Comparison of ENCODE assay signal across 10 cellular contexts in the genomic region with DNA sequence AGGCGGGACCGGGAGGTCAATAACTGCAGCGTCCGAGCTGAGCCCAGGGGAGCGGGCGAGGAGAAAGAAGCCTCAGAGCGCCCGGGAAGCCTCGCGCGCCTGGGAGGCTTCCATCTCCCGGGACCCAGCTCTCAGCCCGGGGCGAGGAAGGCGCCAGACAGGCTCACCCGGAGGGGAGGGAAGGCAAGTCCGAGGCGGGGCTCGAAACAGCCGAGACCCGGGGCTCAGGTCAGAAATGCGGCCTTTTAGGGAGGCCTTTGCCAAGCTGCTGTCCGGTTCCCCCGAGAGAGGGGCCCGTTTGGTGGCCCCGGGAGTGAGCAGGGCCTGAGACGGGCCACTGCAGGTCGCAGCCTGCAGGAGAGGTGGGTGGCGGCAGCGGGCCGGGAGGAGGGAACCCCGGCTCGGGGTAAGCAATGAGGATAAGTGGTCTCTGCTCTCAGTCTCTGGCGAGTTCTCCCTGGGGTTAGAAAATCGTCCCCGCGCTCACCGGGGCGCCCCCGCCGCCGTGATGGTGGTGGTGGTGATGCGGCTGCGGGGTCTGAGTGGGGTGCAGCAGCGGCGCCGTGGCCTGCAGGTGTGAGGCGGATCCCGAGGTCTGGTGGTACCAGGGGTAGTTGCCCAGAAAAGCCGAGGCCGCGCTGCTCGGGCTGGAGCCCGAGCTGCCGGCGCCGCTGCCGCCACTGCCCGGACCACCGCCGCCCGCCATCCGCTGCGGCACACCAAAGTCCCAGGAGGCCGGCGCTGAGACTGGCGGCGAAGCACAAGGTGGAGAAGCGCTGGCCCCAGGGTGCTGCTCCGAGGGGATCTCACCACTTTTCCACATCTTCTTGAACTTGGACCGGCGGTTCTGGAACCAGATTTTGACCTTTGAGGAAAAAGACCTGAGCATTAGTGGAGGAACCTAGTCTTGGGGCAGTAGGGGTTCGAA. TPM values are rescaled to one million over a fixed set of nuclear protein-coding genes. Genes with fewer than 3 reads are reported as not detected.
DNase-seq lines count a peak whose midpoint lies in the region; ATAC-seq and TF ChIP-seq lines count a peak whose summit lies in the region.
"Had no signal": no experiment of that assay in that cellular context is flagged by ENCODE, and none has a peak within 500 bp of the region (broad histone marks: within the 10 kb centered on the region; RNA-seq: fewer than 3 reads in every experiment).

No MANE protein-coding gene starts in this region.

- H3K4me1 Mint-ChIP-seq in CD4-positive, alpha-beta T cell (ENCODE audit: low read depth), result peaks cover 56% of the 10 kb centered on the region
- H3K4me1 Mint-ChIP-seq in natural killer cell, result peaks cover 58 to 74% of the 10 kb centered on the region in 2 donors

- no peak for ATAC-seq in CD4-positive, alpha-beta T cell (ENCODE audit: poor library complexity)
- ATAC-seq in natural killer cell (no peak), HG02798 (IDR thresholded peaks at IDR 0.05; ENCODE audit: poor library complexity, unreplicated experiment) (no peak), HG03439 (IDR thresholded peaks at IDR 0.05; ENCODE audit: unreplicated experiment) (no peak)

- peaks cover 79% of the 10 kb centered on the region for H3K27me3 Mint-ChIP-seq in CD4-positive, alpha-beta T cell
- H3K27me3 Mint-ChIP-seq in natural killer cell (ENCODE audit: low read depth in 2 of 2), result peaks cover 54 to 61% of the 10 kb centered on the region in 2 donors

- H3K9ac ChIP-seq in adipocyte (ENCODE audit: low read length), result no peak overlapping the region

- intact Hi-C loops in CD4-positive, alpha-beta T cell (cut with DNase I, micrococcal nuclease), result loop anchor here (5.0 to 10.0 kb wide), 2 partner anchors 362 to 526 kb away; no protein-coding TSS in a partner anchor
- intact Hi-C loops in natural killer cell (cut with micrococcal nuclease), result loop anchor here (2.0 to 10.0 kb wide), 5 partner anchors 98 to 1286 kb away; a partner anchor contains a TSS

- H3K9me3 ChIP-seq in CD4-positive, alpha-beta T cell (ENCODE audit: control insufficient read depth, low read length), result no peaks in the 10 kb centered on the region
- H3K9me3 ChIP-seq in HEK293 (ENCODE audit: control insufficient read depth, insufficient read depth, low read depth, low read length) (no peaks in the 10 kb centered on the region), adipocyte (ENCODE audit: control insufficient read depth, low read length) (no peaks in the 10 kb centered on the region), SJCRH30 (replicated peaks) (no peaks in the 10 kb centered on the region)

- no peak for DNase-seq in CD4-positive, alpha-beta T cell
- DNase-seq in adipocyte (ENCODE audit: low read depth), result peak; percentile 41
- no peak for DNase-seq in natural killer cell
- no peak for DNase-seq in SW480 (ENCODE audit: low spot score)
- no peak for DNase-seq in SJCRH30
- DNase-seq: activated CD4-positive, alpha-beta T cell treated with anti-CD3 and anti-CD28 coated beads, Interleukin-2, amount 50 U/mL, for 4 hours had no signal

- peaks cover 100% of the 10 kb centered on the region for H3K27me3 ChIP-seq in CD4-positive, alpha-beta T cell (ENCODE audit: control insufficient read depth, insufficient read depth, low read length)
- H3K27me3 ChIP-seq in adipocyte (replicated peaks; ENCODE audit: control insufficient read depth, insufficient read depth, low read length) (peaks cover 6% of the 10 kb centered on the region), SJCRH30 (no peaks in the 10 kb centered on the region)

- H3K4me3 Mint-ChIP-seq in CD4-positive, alpha-beta T cell, result peak overlapping the region; percentile 52
- H3K4me3 Mint-ChIP-seq in natural killer cell, result peak overlapping the region; percentile 55

- no peak for TF ChIP-seq CTCF in CD4-positive, alpha-beta T cell (IDR thresholded peaks at IDR 0.05)
- TF ChIP-seq CTCF in HEK293 (tag by site-specific recombination; IDR thresholded peaks at IDR 0.05) (no peak), natural killer cell (IDR thresholded peaks at IDR 0.05) (no peak)

- H3K4me1 ChIP-seq in HEK293 (ENCODE audit: control insufficient read depth, insufficient read depth, low read length) (peaks cover 19% of the 10 kb centered on the region), adipocyte (ENCODE audit: control insufficient read depth, insufficient read depth, low read length) (peaks cover 57% of the 10 kb centered on the region), SJCRH30 (no peaks in the 10 kb centered on the region)

- H3K27ac Mint-ChIP-seq in CD4-positive, alpha-beta T cell, result no peak overlapping the region
- H3K27ac Mint-ChIP-seq in natural killer cell, result peak overlapping the region in 1 of 2 donors; percentile 92

- no peak overlapping the region for H3K27ac ChIP-seq in CD4-positive, alpha-beta T cell (ENCODE audit: low read depth, low read length)
- peak overlapping the region; percentile 99 for H3K27ac ChIP-seq in HEK293 (ENCODE audit: extremely low read depth, low read depth, low read length)
- H3K27ac ChIP-seq in SJCRH30, result no peak overlapping the region

- POLR2A ChIA-PET in CD4-positive, alpha-beta T cell (lab: Charles Lee), result interaction anchor here (1.3 to 2.3 kb wide), 3 partner anchors 12 to 207 kb away, joined by 3 to 9 read pairs (median 3); a partner anchor contains a TSS
- POLR2A ChIA-PET in HEK293 (lab: Yijun Ruan, JAX), result interaction anchor here (1.2 to 8.7 kb wide), 4 partner anchors 16 to 178 kb away, joined by 3 to 147 read pairs (median 42); a partner anchor contains a TSS

- no peaks in the 10 kb centered on the region for H3K9me3 Mint-ChIP-seq in CD4-positive, alpha-beta T cell
- no peaks in the 10 kb centered on the region for H3K9me3 Mint-ChIP-seq in natural killer cell

- no peaks in the 10 kb centered on the region for H3K36me3 Mint-ChIP-seq in CD4-positive, alpha-beta T cell (ENCODE audit: low read depth)
- H3K36me3 Mint-ChIP-seq in natural killer cell, result no peaks in the 10 kb centered on the region

- CTCF ChIA-PET in CD4-positive, alpha-beta T cell (lab: Charles Lee), result no interaction called here
- CTCF ChIA-PET in HEK293 (lab: Yijun Ruan, JAX), result interaction anchor here (0.5 to 1.4 kb wide), 4 partner anchors 53 to 418 kb away, joined by 3 to 6 read pairs (median 4); no protein-coding TSS in a partner anchor

- H3K4me3 ChIP-seq in HEK293 (ENCODE audit: low read depth, low read length), result peak overlapping the region; percentile 67
- H3K4me3 ChIP-seq in adipocyte (ENCODE audit: low read length), result peak overlapping the region; percentile 81
- no peak overlapping the region for H3K4me3 ChIP-seq in SJCRH30

- H3K36me3 ChIP-seq in HEK293 (ENCODE audit: control insufficient read depth in 2 of 2, insufficient read depth in 1 of 2, low read length in 2 of 2) (peaks cover 0 to 22% of the 10 kb centered on the region in 2 experiments; a peak in 1 of 3 replicates), adipocyte (ENCODE audit: control insufficient read depth, insufficient read depth, low read length, severe bottlenecking) (no peaks in the 10 kb centered on the region), SJCRH30 (no peaks in the 10 kb centered on the region)

TF ChIP-seq in HEK293, 187 proteins besides CTCF, POLR2A, EP300 and RAD21 (continues in another document):
- TF ChIP-seq, protein P1, sequence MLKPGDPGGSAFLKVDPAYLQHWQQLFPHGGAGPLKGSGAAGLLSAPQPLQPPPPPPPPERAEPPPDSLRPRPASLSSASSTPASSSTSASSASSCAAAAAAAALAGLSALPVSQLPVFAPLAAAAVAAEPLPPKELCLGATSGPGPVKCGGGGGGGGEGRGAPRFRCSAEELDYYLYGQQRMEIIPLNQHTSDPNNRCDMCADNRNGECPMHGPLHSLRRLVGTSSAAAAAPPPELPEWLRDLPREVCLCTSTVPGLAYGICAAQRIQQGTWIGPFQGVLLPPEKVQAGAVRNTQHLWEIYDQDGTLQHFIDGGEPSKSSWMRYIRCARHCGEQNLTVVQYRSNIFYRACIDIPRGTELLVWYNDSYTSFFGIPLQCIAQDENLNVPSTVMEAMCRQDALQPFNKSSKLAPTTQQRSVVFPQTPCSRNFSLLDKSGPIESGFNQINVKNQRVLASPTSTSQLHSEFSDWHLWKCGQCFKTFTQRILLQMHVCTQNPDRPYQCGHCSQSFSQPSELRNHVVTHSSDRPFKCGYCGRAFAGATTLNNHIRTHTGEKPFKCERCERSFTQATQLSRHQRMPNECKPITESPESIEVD (tag by site-specific recombination; IDR thresholded peaks at IDR 0.05), result no peak
- TF ChIP-seq ZNF664 (tag by site-specific recombination; IDR thresholded peaks at IDR 0.05) (no peak), ZNF585B (tag by site-specific recombination; IDR thresholded peaks at IDR 0.05) (no peak), BCL11A (tag by site-specific recombination; IDR thresholded peaks at IDR 0.05; ENCODE audit: low read depth) (0 out of 2 replicates have a peak, but pooled peaks have one; percentile 11), ZNF768 (tag by site-specific recombination; IDR thresholded peaks at IDR 0.05) (no peak), ZSCAN30 (tag by site-specific recombination; IDR thresholded peaks at IDR 0.05) (no peak), ZNF596 (tag by site-specific recombination; IDR thresholded peaks at IDR 0.05) (no peak)
- TF ChIP-seq, protein P2, sequence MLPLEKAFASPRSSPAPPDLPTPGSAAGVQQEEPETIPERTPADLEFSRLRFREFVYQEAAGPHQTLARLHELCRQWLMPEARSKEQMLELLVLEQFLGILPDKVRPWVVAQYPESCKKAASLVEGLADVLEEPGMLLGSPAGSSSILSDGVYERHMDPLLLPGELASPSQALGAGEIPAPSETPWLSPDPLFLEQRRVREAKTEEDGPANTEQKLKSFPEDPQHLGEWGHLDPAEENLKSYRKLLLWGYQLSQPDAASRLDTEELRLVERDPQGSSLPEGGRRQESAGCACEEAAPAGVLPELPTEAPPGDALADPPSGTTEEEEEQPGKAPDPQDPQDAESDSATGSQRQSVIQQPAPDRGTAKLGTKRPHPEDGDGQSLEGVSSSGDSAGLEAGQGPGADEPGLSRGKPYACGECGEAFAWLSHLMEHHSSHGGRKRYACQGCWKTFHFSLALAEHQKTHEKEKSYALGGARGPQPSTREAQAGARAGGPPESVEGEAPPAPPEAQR (tag by site-specific recombination; IDR thresholded peaks at IDR 0.05), result no peak

RNA-seq across cellular contexts. Expression of a gene that starts 2.4 kb away (rescaled TPM):
- total RNA-seq in CD4-positive, alpha-beta T cell, result not detected
- under 1 TPM; 0.55 to 0.84 (median 0.78) TPM for total RNA-seq in natural killer cell
- 0.76 and 0.89 TPM in 2 replicates for total RNA-seq in SJCRH30 (2014; rRNA removed; shearing (Covaris generic))

RNA-seq across cellular contexts. Expression of a gene that starts 15.0 kb away (rescaled TPM):
- not detected for total RNA-seq in CD4-positive, alpha-beta T cell
- not detected for total RNA-seq in natural killer cell
- 13.5 and 14.9 TPM in 2 replicates for total RNA-seq in SJCRH30 (2014; rRNA removed; shearing (Covaris generic))
- total RNA-seq: epithelial cell of proximal tubule had no signal

Comparison
In these comparisons a context has a peak if more than half of its experiments do, and no peak if none do; other contexts are left out.
1. RNA of a gene that starts 15.0 kb away (total RNA-seq): 13.5 to 14.9 TPM in SJCRH30; not detected in CD4-positive, alpha-beta T cell and not detected in natural killer cell; every median in the first group is over 10 times any median in the second.